In the genomic region with DNA sequence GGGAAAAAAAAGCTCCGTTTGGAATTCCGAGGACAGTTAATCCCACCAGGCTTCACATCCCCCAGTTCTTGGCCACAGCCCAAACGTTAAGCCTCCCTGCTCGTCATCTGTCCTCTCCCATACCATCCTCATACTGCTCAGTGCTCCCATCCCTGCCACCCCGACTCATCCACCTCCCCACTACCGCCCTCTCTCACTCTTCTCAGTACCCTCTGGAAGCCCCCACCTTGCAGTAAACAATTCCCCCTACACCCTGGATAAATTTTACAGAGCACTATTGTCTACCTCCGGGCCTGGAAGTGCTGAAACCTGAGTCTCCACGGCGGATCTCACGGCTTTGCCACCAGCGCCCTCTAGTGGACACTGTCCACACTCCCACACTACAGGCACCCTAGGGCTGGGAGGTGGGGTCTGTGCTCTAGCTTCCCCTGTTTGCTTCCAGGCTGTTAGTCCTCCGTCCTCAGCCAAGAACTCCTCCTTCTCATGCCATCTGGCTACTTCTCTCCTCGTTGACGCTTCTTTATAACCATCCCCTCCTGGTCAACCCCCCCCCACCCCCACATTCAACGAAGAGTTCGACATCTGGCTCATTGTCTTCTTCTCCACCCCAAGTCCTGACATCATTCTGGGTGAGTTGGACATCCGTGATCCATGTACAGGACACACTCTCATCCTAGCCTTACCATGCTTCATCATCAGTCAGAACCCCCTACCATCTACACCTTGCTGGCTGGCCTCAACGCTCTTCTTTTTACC, we compare ENCODE assay signal across 8 cellular contexts. TPM values are rescaled to one million over a fixed set of nuclear protein-coding genes. Genes with fewer than 3 reads are reported as not detected.
A peak's percentile ranks its signal among the peaks of the same experiment; 100 is the strongest.
DNase-seq lines count a peak whose midpoint lies in the region; ATAC-seq, FAIRE-seq and TF ChIP-seq lines count a peak whose summit lies in the region.

No MANE protein-coding gene starts in this region.

- H3K27ac ChIP-seq in testis, result no peak overlapping the region

- H3K9me3 ChIP-seq in testis, result no peaks in the 10 kb centered on the region

- WGBS in testis, 2 donors, result 15 to 20% methylated on average over 11 to 18 of the region's 18 CpGs

- TF ChIP-seq CTCF in foreskin fibroblast (IDR thresholded peaks at IDR 0.05; ENCODE audit: low read depth, low read length), result peak; percentile 67
- TF ChIP-seq CTCF in testis (IDR thresholded peaks at IDR 0.05), result peak; percentile 54 to 65 (median 61)

- DNase-seq in D341Med (ENCODE audit: low spot score) (peak; percentile 82), KBM-7 (peak; percentile 87), RCC 7860 (ENCODE audit: low spot score) (peak; percentile 34), foreskin fibroblast (peak in 1 of 2 donors; percentile 84), occipital lobe (lab: John Stamatoyannopoulos, UW) (peak; percentile 10), testis (peak; percentile 81)
- DNase-seq in activated T-helper 1 cell treated with anti-CD3 and anti-CD28 coated beads, Interleukin-2, amount 50 U/mL, for 16 hours (ENCODE audit: low read depth in 1 of 2, low spot score in 1 of 2), result peak; percentile 41 to 52

- peak; percentile 48 for ATAC-seq in GM21423 (IDR thresholded peaks at IDR 0.05; ENCODE audit: unreplicated experiment)

- FAIRE-seq in RCC 7860 (lab: Jason Lieb, UNC), result no peak

- H3K4me3 ChIP-seq in foreskin fibroblast (ENCODE audit: low read depth in 1 of 2, low read length in 2 of 2) (no peak overlapping the region), testis (no peak overlapping the region)

- no peaks in the 10 kb centered on the region for H3K4me1 ChIP-seq in testis

- no peaks in the 10 kb centered on the region for H3K27me3 ChIP-seq in testis

- intact Hi-C loops in testis (cut with DNase I; ENCODE audit: low total_unique reads), result no loop called here

- TF ChIP-seq POLR2A in testis (IDR thresholded peaks at IDR 0.05), result no peak

- no peaks in the 10 kb centered on the region for H3K36me3 ChIP-seq in testis (ENCODE audit: low read depth, missing control alignments)

- in situ Hi-C loops in KBM-7 (cut with MboI; ENCODE audit: low pct_unique_long_range_greater_than_20kb, low sequenced_read_pairs), result loop anchor here (25.0 kb wide), 2 partner anchors 501 to 926 kb away; partner anchors contain the start of gene GUCY2F

RNA-seq across cellular contexts. Expression of gene RTL9, which starts 54.5 kb away (rescaled TPM):
- 0.16 TPM for total RNA-seq in occipital lobe
- 10 to 100 TPM; 66.6 to 94.4 TPM for total RNA-seq in testis
- polyA plus RNA-seq in testis (ENCODE audit: insufficient read depth, low read depth, low replicate concordance), result 27.1 TPM

Comparison
In these comparisons a context has a peak if more than half of its experiments do, and no peak if none do; other contexts are left out.
1. RNA of gene RTL9, which starts 54.5 kb away (total RNA-seq): 66.6 to 94.4 TPM in testis; 0.16 TPM in occipital lobe (single experiment); every median in the first group is over 10 times any median in the second.